ENCODE assay signal across 17 cellular contexts in the genomic region with DNA sequence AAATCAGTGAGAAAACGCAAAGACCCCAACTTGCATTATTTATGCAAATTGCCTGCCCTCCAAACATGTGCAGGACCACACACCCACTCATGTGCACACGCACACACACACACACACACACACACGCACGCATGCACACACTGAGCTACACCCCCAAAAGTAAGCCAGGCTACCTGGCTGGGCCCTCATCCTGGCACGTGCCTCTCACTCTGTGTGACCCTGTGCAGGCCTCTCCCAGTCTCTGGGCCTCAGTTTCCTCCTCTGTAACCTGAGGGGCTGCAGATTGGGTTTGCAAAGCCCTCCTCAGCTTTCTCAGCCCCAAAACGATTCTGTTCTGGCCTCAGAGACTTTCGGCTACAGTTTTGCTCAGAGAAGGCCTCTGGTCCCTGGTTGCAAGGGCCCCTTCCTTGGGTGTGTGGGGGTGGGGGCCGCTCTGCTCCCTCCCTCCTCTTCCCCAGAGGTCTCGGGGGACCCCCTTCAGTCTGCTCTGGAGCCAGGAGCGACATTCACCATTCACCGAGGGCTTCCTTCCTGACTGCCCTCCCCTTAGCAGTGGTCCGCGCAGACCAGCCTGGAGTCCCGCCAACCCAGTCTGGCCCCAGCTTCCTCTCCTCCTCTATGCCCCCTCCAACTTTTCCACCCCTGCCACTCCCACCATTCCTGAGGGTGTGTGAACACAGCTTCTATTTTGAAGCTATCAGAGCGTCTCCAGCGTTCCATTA. TPM values are rescaled to one million over a fixed set of nuclear protein-coding genes. Genes with fewer than 3 reads are reported as not detected.
DNase-seq lines count a peak whose midpoint lies in the region; ATAC-seq, FAIRE-seq and TF ChIP-seq lines count a peak whose summit lies in the region.
"Had no signal": no experiment of that assay in that cellular context is flagged by ENCODE, and none has a peak within 500 bp of the region (broad histone marks: within the 10 kb centered on the region; RNA-seq: fewer than 3 reads in every experiment).

No MANE protein-coding gene starts in this region.

- H3K4ac ChIP-seq in H1 (replicated peaks; ENCODE audit: insufficient read length, low read depth, low read length) = no peak overlapping the region

- H3K4me1 ChIP-seq in H1 (replicated peaks in 1 of 4; ENCODE audit: control insufficient read depth in 3 of 4, insufficient read depth in 4 of 4, low read length in 3 of 4) (peaks cover 0 to 9% (median 7%) of the 10 kb centered on the region in 4 experiments; a peak in 6 of 7 replicates), Caco-2 (peaks cover 29% of the 10 kb centered on the region)
- H3K4me1 ChIP-seq: HAP-1 had no signal

- no peak overlapping the region; the same call in 1 of the 2 replicates for H2AK5ac ChIP-seq in H1 (ENCODE audit: low read depth, low read length)

- no peak overlapping the region for H3K23ac ChIP-seq in H1 (ENCODE audit: insufficient read length)

- H3K9me3 ChIP-seq in H1 (ENCODE audit: insufficient read depth in 2 of 2, low read depth in 1 of 2, low read length in 1 of 2) (no peaks in the 10 kb centered on the region), Caco-2 (no peaks in the 10 kb centered on the region)
- H3K9me3 ChIP-seq: HAP-1 had no signal

- no peak overlapping the region; a peak in 1 of 7 replicates for H3K9ac ChIP-seq in H1 (replicated peaks in 1 of 4; ENCODE audit: extremely low read depth in 1 of 4, low read depth in 3 of 4, low read length in 3 of 4)

- DNase-seq in activated naive CD8-positive, alpha-beta T cell treated with anti-CD3 and anti-CD28 coated beads, Interleukin-2, amount 10 ng/mL, durations not matched to agents 7 days and 5 days = no peak
- no peak for DNase-seq in activated naive CD8-positive, alpha-beta T cell treated with anti-CD3 and anti-CD28 coated beads, Interleukin-2, amount 50 U/mL, for 24 hours
- DNase-seq in GM12891 (ENCODE audit: insufficient read length, low spot score) = no peak
- DNase-seq in H1 (ENCODE audit: low read depth in 1 of 2, low spot score in 2 of 2) = no peak
- no peak for DNase-seq in progenitor cell of endocrine pancreas (ENCODE audit: low spot score, unreplicated experiment)
- DNase-seq in Caco-2 = no peak
- DNase-seq in caudate nucleus (lab: John Stamatoyannopoulos, UW) = no peak
- DNase-seq: C1 segment of cervical spinal cord, GF-D8, NCI-H187 treated with DMSO at 0.1 percent for 48 hours, NCI-H69 had no signal

- H3K4me3 Mint-ChIP-seq in activated naive CD8-positive, alpha-beta T cell treated with anti-CD3 and anti-CD28 coated beads, Interleukin-2, amount 10 ng/mL, durations not matched to agents 7 days and 5 days = no peak overlapping the region
- H3K4me3 Mint-ChIP-seq in activated naive CD8-positive, alpha-beta T cell treated with anti-CD3 and anti-CD28 coated beads, Interleukin-2, amount 50 U/mL, for 24 hours = no peak overlapping the region
- H3K4me3 Mint-ChIP-seq in progenitor cell of endocrine pancreas (ENCODE audit: low read depth) (no peak overlapping the region), Caco-2 (ENCODE audit: unreplicated experiment) (no peak overlapping the region)

- FAIRE-seq in GM12891 (lab: Jason Lieb, UNC) (peak; percentile 87), H1 (lab: Jason Lieb, UNC) (no peak)
- FAIRE-seq: A204.1, RCC 7860 had no signal

- peaks cover 18% of the 10 kb centered on the region for H3K4me1 Mint-ChIP-seq in activated naive CD8-positive, alpha-beta T cell treated with anti-CD3 and anti-CD28 coated beads, Interleukin-2, amount 10 ng/mL, durations not matched to agents 7 days and 5 days
- peaks cover 23% of the 10 kb centered on the region for H3K4me1 Mint-ChIP-seq in activated naive CD8-positive, alpha-beta T cell treated with anti-CD3 and anti-CD28 coated beads, Interleukin-2, amount 50 U/mL, for 24 hours
- peaks cover 47% of the 10 kb centered on the region for H3K4me1 Mint-ChIP-seq in progenitor cell of endocrine pancreas (ENCODE audit: low read depth)
- H3K4me1 Mint-ChIP-seq in Caco-2 (ENCODE audit: low read depth, unreplicated experiment) = peaks cover 6% of the 10 kb centered on the region

- TF ChIP-seq POLR2A in GM12891 (IDR thresholded peaks at IDR 0.05; ENCODE audit: low read depth, low read length) (no peak), H1 (IDR thresholded peaks at IDR 0.05; ENCODE audit: control extremely low read depth in 1 of 2, low read depth in 2 of 2, low read length in 2 of 2) (no peak)

- no peaks in the 10 kb centered on the region for H3K79me1 ChIP-seq in H1 (ENCODE audit: low read depth, low read length)

- H4K20me1 ChIP-seq in H1 (replicated peaks in 1 of 2; ENCODE audit: control insufficient read depth in 1 of 2, insufficient read depth in 2 of 2, low read length in 2 of 2) = no peaks in the 10 kb centered on the region

- no peak for ATAC-seq in activated naive CD8-positive, alpha-beta T cell treated with anti-CD3 and anti-CD28 coated beads, Interleukin-2, amount 10 ng/mL, durations not matched to agents 7 days and 5 days (ENCODE audit: low read depth)
- ATAC-seq in activated naive CD8-positive, alpha-beta T cell treated with anti-CD3 and anti-CD28 coated beads, Interleukin-2, amount 50 U/mL, for 24 hours = no peak
- ATAC-seq in HG03039 (IDR thresholded peaks at IDR 0.05; ENCODE audit: unreplicated experiment) = no peak

- no peak overlapping the region for H4K5ac ChIP-seq in H1 (ENCODE audit: insufficient read length, low read depth, low read length)

- WGBS in H1 (ENCODE audit: extremely low coverage in 1 of 2, insufficient coverage in 1 of 2, insufficient read length in 1 of 2, insufficient replicate concordance in 2 of 2, low coverage in 1 of 2, low lambda C conversion rate in 2 of 2, missing lambda C conversion rate in 1 of 2), 2 experiments = 89% methylated on average over 14 of the region's 16 CpGs; no CpG with 5 or more reads in 1 of the 2 experiments

- H3K79me2 ChIP-seq in H1 (ENCODE audit: control insufficient read depth in 1 of 2, insufficient read depth in 2 of 2, low read length in 2 of 2) = no peaks in the 10 kb centered on the region

- no peak overlapping the region; the same call in 1 of the 2 replicates for H2AFZ ChIP-seq in H1 (ENCODE audit: low read length)

- H3K27ac Mint-ChIP-seq in activated naive CD8-positive, alpha-beta T cell treated with anti-CD3 and anti-CD28 coated beads, Interleukin-2, amount 10 ng/mL, durations not matched to agents 7 days and 5 days = peak overlapping the region; percentile 41
- no peak overlapping the region for H3K27ac Mint-ChIP-seq in activated naive CD8-positive, alpha-beta T cell treated with anti-CD3 and anti-CD28 coated beads, Interleukin-2, amount 50 U/mL, for 24 hours
- H3K27ac Mint-ChIP-seq in progenitor cell of endocrine pancreas (peak overlapping the region; percentile 86), Caco-2 (ENCODE audit: unreplicated experiment) (no peak overlapping the region)

- H3K36me3 ChIP-seq in H1 (ENCODE audit: control insufficient read depth in 2 of 4, insufficient read depth in 4 of 4, low read length in 3 of 4) (no peaks in the 10 kb centered on the region), Caco-2 (ENCODE audit: control insufficient read depth, insufficient read depth, low read length) (no peaks in the 10 kb centered on the region)
- H3K36me3 ChIP-seq: HAP-1 had no signal

- H3K27me3 Mint-ChIP-seq in activated naive CD8-positive, alpha-beta T cell treated with anti-CD3 and anti-CD28 coated beads, Interleukin-2, amount 10 ng/mL, durations not matched to agents 7 days and 5 days = no peaks in the 10 kb centered on the region
- H3K27me3 Mint-ChIP-seq in activated naive CD8-positive, alpha-beta T cell treated with anti-CD3 and anti-CD28 coated beads, Interleukin-2, amount 50 U/mL, for 24 hours = peaks cover 3% of the 10 kb centered on the region
- H3K27me3 Mint-ChIP-seq in progenitor cell of endocrine pancreas (peaks cover 20% of the 10 kb centered on the region), Caco-2 (ENCODE audit: insufficient read depth, unreplicated experiment) (no peaks in the 10 kb centered on the region)

- H3K56ac ChIP-seq in H1 (replicated peaks; ENCODE audit: insufficient read length, low read depth, low read length) = no peak overlapping the region

- H3K9me3 Mint-ChIP-seq in activated naive CD8-positive, alpha-beta T cell treated with anti-CD3 and anti-CD28 coated beads, Interleukin-2, amount 10 ng/mL, durations not matched to agents 7 days and 5 days = no peaks in the 10 kb centered on the region
- H3K9me3 Mint-ChIP-seq in activated naive CD8-positive, alpha-beta T cell treated with anti-CD3 and anti-CD28 coated beads, Interleukin-2, amount 50 U/mL, for 24 hours = no peaks in the 10 kb centered on the region
- H3K9me3 Mint-ChIP-seq in progenitor cell of endocrine pancreas (ENCODE audit: low read depth) (no peaks in the 10 kb centered on the region), Caco-2 (ENCODE audit: unreplicated experiment) (no peaks in the 10 kb centered on the region)

- 0 out of 2 replicates have a peak overlapping the region, but pooled peaks have one; percentile 29 for H2BK15ac ChIP-seq in H1 (ENCODE audit: low read length)

- BruUV-seq in Caco-2 (replicated peaks; lab: Mats Ljungman, UMichigan) = no TSS peak

- peaks cover 5% of the 10 kb centered on the region for H3K36me3 Mint-ChIP-seq in activated naive CD8-positive, alpha-beta T cell treated with anti-CD3 and anti-CD28 coated beads, Interleukin-2, amount 10 ng/mL, durations not matched to agents 7 days and 5 days
- peaks cover 3% of the 10 kb centered on the region for H3K36me3 Mint-ChIP-seq in activated naive CD8-positive, alpha-beta T cell treated with anti-CD3 and anti-CD28 coated beads, Interleukin-2, amount 50 U/mL, for 24 hours (ENCODE audit: low read depth)
- no peaks in the 10 kb centered on the region for H3K36me3 Mint-ChIP-seq in progenitor cell of endocrine pancreas (ENCODE audit: insufficient read depth)
- no peaks in the 10 kb centered on the region for H3K36me3 Mint-ChIP-seq in Caco-2 (ENCODE audit: insufficient read depth, unreplicated experiment)

- no peak overlapping the region for H4K91ac ChIP-seq in H1 (replicated peaks; ENCODE audit: insufficient read length, low read length)

- H3K14ac ChIP-seq in H1 (ENCODE audit: insufficient read length) = no peak overlapping the region

- no peak for TF ChIP-seq EP300 in H1 (IDR thresholded peaks at IDR 0.05; ENCODE audit: borderline replicate concordance in 1 of 2, low read depth in 2 of 2, low read length in 2 of 2)

- TF ChIP-seq RAD21 in H1 (IDR thresholded peaks at IDR 0.05 in 1 of 2, conservative IDR thresholded peaks at IDR 0.05 in 1 of 2; ENCODE audit: low read depth in 2 of 2, low read length in 2 of 2) = no peak

- H3K27me3 ChIP-seq in H1 (replicated peaks in 1 of 4; ENCODE audit: control insufficient read depth in 3 of 4, extremely low read depth in 1 of 4, insufficient read depth in 3 of 4, low read length in 3 of 4) = peaks cover 0 to 2% (median 0%) of the 10 kb centered on the region in 4 experiments; a peak in 2 of 7 replicates
- H3K27me3 ChIP-seq in Caco-2 (replicated peaks; ENCODE audit: control insufficient read depth, insufficient read depth, low read length) = no peaks in the 10 kb centered on the region

- no peak overlapping the region for H2BK5ac ChIP-seq in H1 (ENCODE audit: low read depth, low read length)

- H2BK120ac ChIP-seq in H1 (replicated peaks; ENCODE audit: low read depth, low read length) = no peak overlapping the region

- no peak overlapping the region for H3K27ac ChIP-seq in H1 (ENCODE audit: low read depth, low read length)
- H3K27ac ChIP-seq in caudate nucleus (ENCODE audit: low read depth, low read length) = no peak overlapping the region

- no peak overlapping the region for H2BK12ac ChIP-seq in H1 (ENCODE audit: low read depth, low read length)

- H3K23me2 ChIP-seq in H1 (ENCODE audit: low read depth, low read length) = no peaks in the 10 kb centered on the region; the same call in 1 of the 2 replicates

- intact Hi-C loops in Caco-2 (cut with micrococcal nuclease; ENCODE audit: unreplicated experiment) = no loop called here

- TF ChIP-seq CTCF in H1 (IDR thresholded peaks at IDR 0.05; ENCODE audit: control extremely low read depth in 1 of 3, insufficient read depth in 1 of 3, low read depth in 1 of 3, low read length in 3 of 3) (no peak), progenitor cell of endocrine pancreas (IDR thresholded peaks at IDR 0.05; ENCODE audit: unreplicated experiment) (no peak), Caco-2 (IDR thresholded peaks at IDR 0.05; ENCODE audit: insufficient read depth in 1 of 2, low read depth in 1 of 2, low read length in 1 of 2, severe bottlenecking in 1 of 2, unreplicated experiment in 1 of 2) (no peak)

- no peak overlapping the region for H2BK20ac ChIP-seq in H1 (ENCODE audit: low read length)

- no peak overlapping the region for H3K18ac ChIP-seq in H1 (ENCODE audit: extremely low read depth, low read length)

- no peak overlapping the region for H4K8ac ChIP-seq in H1 (ENCODE audit: extremely low read depth, insufficient read depth, low read length)

- H3K4me3 ChIP-seq in H1 (ENCODE audit: extremely low read depth in 1 of 4, insufficient read depth in 2 of 4, low read depth in 3 of 4, low read length in 4 of 4) (no peak overlapping the region), Caco-2 (ENCODE audit: low read depth, low read length) (no peak overlapping the region)
- H3K4me3 ChIP-seq: HAP-1 had no signal

- POLR2A ChIA-PET in activated naive CD8-positive, alpha-beta T cell treated with anti-CD3 and anti-CD28 coated beads, Interleukin-2, amount 10 ng/mL, durations not matched to agents 7 days and 5 days (lab: Charles Lee) = interaction anchor here (1.2 kb wide), 1 partner anchor 15 kb away, joined by 3 read pairs; no protein-coding TSS in a partner anchor
- POLR2A ChIA-PET in H1 (lab: Charles Lee; ENCODE audit: partially characterized antibody) (no interaction called here), Caco-2 (lab: Charles Lee) (no interaction called here)

- no peak overlapping the region for H3K4me2 ChIP-seq in H1 (ENCODE audit: insufficient read depth in 1 of 2, low read depth in 2 of 2, low read length in 2 of 2)

- CTCF ChIA-PET in H1 (lab: Charles Lee; ENCODE audit: partially characterized antibody) (interaction anchor here (0.9 to 2.5 kb wide), 9 partner anchors 9 to 73 kb away, joined by 3 to 9 read pairs (median 3); no protein-coding TSS in a partner anchor), Caco-2 (lab: Charles Lee) (no interaction called here)

RNA-seq across cellular contexts. Expression of a gene that starts 5.4 kb away (rescaled TPM):
- total RNA-seq in activated naive CD8-positive, alpha-beta T cell treated with anti-CD3 and anti-CD28 coated beads, Interleukin-2, amount 10 ng/mL, durations not matched to agents 7 days and 5 days = 10 to 100 TPM; 15.8 to 18.5 TPM
- polyA plus RNA-seq in GM12891 (2012; ENCODE audit: low read depth, missing spikeins) = 115 TPM
- total RNA-seq in H1 (2021; fragmentation: NEBNext Ultra II Directional; extraction: Animal tissue kit (Norgen Biotek cat#: 25700)) = 0.23 and 0.24 TPM in 2 replicates
- 0.72 and 1.2 TPM in 2 replicates for polyA plus RNA-seq in H1 (2011; rRNA removed)
- polyA plus RNA-seq in H1 (2011; cell fraction: cytosol; rRNA removed) = 0.80 TPM
- 0.93 TPM for polyA plus RNA-seq in H1 (2011; cell fraction: nucleus; rRNA removed)
- polyA plus RNA-seq in H1 (2012, experiment 1 of 2) = 0.29 to 1.2 TPM (median 0.74 TPM) in 4 replicates
- polyA plus RNA-seq in H1 (2012, experiment 2 of 2) = 0.31 TPM
- polyA plus RNA-seq in H1 (2013, experiment 1 of 2) = 0.04 TPM
- 0.04 TPM for polyA plus RNA-seq in H1 (2013, experiment 2 of 2)
- polyA minus RNA-seq in H1 (2011; rRNA and poly(A)+ RNA removed) = 0.73 and 1.6 TPM in 2 replicates
- polyA minus RNA-seq in H1 (2011; cell fraction: cytosol; rRNA and poly(A)+ RNA removed) = not detected
- polyA minus RNA-seq in H1 (2011; cell fraction: nucleus; rRNA and poly(A)+ RNA removed) = 1.00 TPM
- total RNA-seq in progenitor cell of endocrine pancreas (0.07 TPM in 1 of 2 replicates, not detected in the other), Caco-2 (2022) (not detected in 2 replicates)
- total RNA-seq: Daoy, HT1080 had no signal

Comparison
In these comparisons a context has a peak if more than half of its experiments do, and no peak if none do; other contexts are left out.
1. H3K27ac Mint-ChIP-seq: peak in activated naive CD8-positive, alpha-beta T cell treated with anti-CD3 and anti-CD28 coated beads, Interleukin-2, amount 10 ng/mL, durations not matched to agents 7 days and 5 days (single experiment) and progenitor cell of endocrine pancreas (single experiment); none in activated naive CD8-positive, alpha-beta T cell treated with anti-CD3 and anti-CD28 coated beads, Interleukin-2, amount 50 U/mL, for 24 hours (single experiment) and Caco-2 (single experiment).
2. RNA of a gene that starts 5.4 kb away (total RNA-seq): 15.8 to 18.5 TPM in activated naive CD8-positive, alpha-beta T cell treated with anti-CD3 and anti-CD28 coated beads, Interleukin-2, amount 10 ng/mL, durations not matched to agents 7 days and 5 days; 0.23 to 0.24 TPM in H1, 0.07 TPM in progenitor cell of endocrine pancreas and not detected in Caco-2; every median in the first group is over 10 times any median in the second.